Comparison of ENCODE assay signal across 6 cellular contexts in the genomic region with DNA sequence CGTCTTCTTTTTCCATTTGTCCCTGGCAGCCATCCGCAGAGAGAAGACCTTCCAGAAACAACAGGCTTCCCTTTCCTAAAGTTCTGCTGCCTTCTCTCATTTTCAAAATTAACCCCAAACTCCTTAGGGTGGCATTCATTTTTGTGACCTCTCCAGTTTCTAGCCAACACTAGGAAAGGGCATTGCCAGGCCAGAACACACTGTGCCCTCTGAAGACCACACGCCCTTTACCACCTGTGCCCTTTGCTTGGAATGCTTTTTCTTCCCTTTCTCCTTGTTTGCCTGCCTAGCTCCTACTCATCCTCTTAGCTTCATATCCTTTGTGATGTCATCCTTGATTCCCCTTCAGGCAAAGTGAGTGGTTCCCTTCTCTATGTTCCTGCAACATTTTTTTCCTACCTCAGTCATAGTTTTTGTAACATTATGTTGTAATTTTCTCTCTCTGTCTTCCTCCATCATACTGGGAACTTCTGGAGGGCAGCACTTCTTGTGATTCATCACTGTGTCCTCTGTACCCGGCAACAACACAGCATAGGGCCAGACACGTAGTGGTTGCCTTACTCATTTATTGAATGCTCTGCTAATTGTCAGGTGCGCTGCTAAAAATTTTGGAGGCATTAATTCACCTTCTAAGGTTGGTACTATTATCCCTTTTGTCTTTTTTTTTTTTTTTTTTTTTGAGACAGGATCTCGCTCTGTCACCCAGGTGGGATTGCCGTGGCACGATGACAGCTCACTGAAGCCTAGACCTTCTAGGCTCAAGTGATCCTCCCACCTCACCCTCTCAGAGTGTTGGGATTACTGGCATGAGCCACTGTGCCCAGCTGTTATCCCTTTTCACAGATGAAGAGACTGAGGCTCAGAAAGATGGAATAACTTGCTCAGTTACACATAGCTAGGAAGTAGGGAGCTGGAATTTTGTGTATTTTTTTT. TPM values are rescaled to one million over a fixed set of nuclear protein-coding genes. Genes with fewer than 3 reads are reported as not detected.
A peak's percentile ranks its signal among the peaks of the same experiment; 100 is the strongest.
DNase-seq lines count a peak whose midpoint lies in the region; ATAC-seq and TF ChIP-seq lines count a peak whose summit lies in the region.

No MANE protein-coding gene starts in this region.

- ATAC-seq in Right ventricle myocardium superior (ENCODE audit: poor library complexity) (peak; percentile 5), Right ventricle myocardium inferior (no peak), thoracic aorta (ENCODE audit: insufficient number of reproducible peaks, low FRiP score, low read depth) (no peak), HG03565 (IDR thresholded peaks at IDR 0.05; ENCODE audit: unreplicated experiment) (no peak), GM18868 (IDR thresholded peaks at IDR 0.05; ENCODE audit: unreplicated experiment) (no peak)

- H3K9me3 ChIP-seq in thoracic aorta = no peaks in the 10 kb centered on the region

- peaks cover 11 to 17% of the 10 kb centered on the region in 2 donors for H3K4me1 ChIP-seq in thoracic aorta (ENCODE audit: control insufficient read depth in 1 of 2, low read depth in 2 of 2)

- peak overlapping the region; percentile 82 to 91 for H3K27ac ChIP-seq in thoracic aorta

- H3K4me3 ChIP-seq in foreskin fibroblast (ENCODE audit: low read depth in 1 of 2, low read length in 2 of 2) = peak overlapping the region; percentile 66 to 73
- peak overlapping the region; percentile 79 for H3K4me3 ChIP-seq in thoracic aorta

- H3K27me3 ChIP-seq in thoracic aorta (replicated peaks; ENCODE audit: insufficient read depth) = no peaks in the 10 kb centered on the region

- DNase-seq in Right ventricle myocardium superior (no peak), Right ventricle myocardium inferior (ENCODE audit: missing footprints) (no peak), foreskin fibroblast (peak; percentile 76 to 77), thoracic aorta (ENCODE audit: low spot score) (no peak)

- no peak for TF ChIP-seq CTCF in foreskin fibroblast (IDR thresholded peaks at IDR 0.05; ENCODE audit: low read depth, low read length)
- no peak for TF ChIP-seq CTCF in thoracic aorta (IDR thresholded peaks at IDR 0.05)

- peaks cover 20% of the 10 kb centered on the region for H3K36me3 ChIP-seq in thoracic aorta

- intact Hi-C loops in Right ventricle myocardium superior (cut with DNase I) (no loop called here), Right ventricle myocardium inferior (cut with DNase I) (no loop called here)

RNA-seq across cellular contexts. Expression of a gene that starts 1.0 kb away (rescaled TPM):
- 60.3 TPM for total RNA-seq in Right ventricle myocardium superior
- 67.4 TPM for total RNA-seq in Right ventricle myocardium inferior
- total RNA-seq in thoracic aorta = 10 to 100 TPM; 62.5 to 75.7 TPM

RNA-seq across cellular contexts. Expression of a gene that starts 10.3 kb away (rescaled TPM):
- total RNA-seq in Right ventricle myocardium superior (84.3 TPM), Right ventricle myocardium inferior (79.7 TPM), thoracic aorta (10 to 100 TPM; 35.1 to 58.5 TPM)

RNA-seq across cellular contexts. Expression of a gene that starts 17.0 kb away (rescaled TPM):
- total RNA-seq in Right ventricle myocardium superior (not detected), Right ventricle myocardium inferior (not detected), thoracic aorta (not detected)

RNA-seq across cellular contexts. Expression of a gene that starts 23.9 kb away (rescaled TPM):
- total RNA-seq in Right ventricle myocardium superior (40.0 TPM), Right ventricle myocardium inferior (41.1 TPM), thoracic aorta (100 to 1,000 TPM in 1 of 2 donors, 10 to 100 TPM in 1; 88.7 to 187 TPM)

RNA-seq across cellular contexts. Expression of a gene that starts 29.7 kb away (rescaled TPM):
- total RNA-seq in Right ventricle myocardium superior (0.81 TPM), Right ventricle myocardium inferior (0.62 TPM), thoracic aorta (10 to 100 TPM; 10.6 to 13.7 TPM)

Comparison
In these comparisons a context has a peak if more than half of its experiments do, and no peak if none do; other contexts are left out.
1. DNase-seq: peak in foreskin fibroblast (2 of 2); none in Right ventricle myocardium superior (single experiment), Right ventricle myocardium inferior (single experiment) and thoracic aorta (single experiment).